ENCODE assay signal across 2 cellular contexts in the genomic region with DNA sequence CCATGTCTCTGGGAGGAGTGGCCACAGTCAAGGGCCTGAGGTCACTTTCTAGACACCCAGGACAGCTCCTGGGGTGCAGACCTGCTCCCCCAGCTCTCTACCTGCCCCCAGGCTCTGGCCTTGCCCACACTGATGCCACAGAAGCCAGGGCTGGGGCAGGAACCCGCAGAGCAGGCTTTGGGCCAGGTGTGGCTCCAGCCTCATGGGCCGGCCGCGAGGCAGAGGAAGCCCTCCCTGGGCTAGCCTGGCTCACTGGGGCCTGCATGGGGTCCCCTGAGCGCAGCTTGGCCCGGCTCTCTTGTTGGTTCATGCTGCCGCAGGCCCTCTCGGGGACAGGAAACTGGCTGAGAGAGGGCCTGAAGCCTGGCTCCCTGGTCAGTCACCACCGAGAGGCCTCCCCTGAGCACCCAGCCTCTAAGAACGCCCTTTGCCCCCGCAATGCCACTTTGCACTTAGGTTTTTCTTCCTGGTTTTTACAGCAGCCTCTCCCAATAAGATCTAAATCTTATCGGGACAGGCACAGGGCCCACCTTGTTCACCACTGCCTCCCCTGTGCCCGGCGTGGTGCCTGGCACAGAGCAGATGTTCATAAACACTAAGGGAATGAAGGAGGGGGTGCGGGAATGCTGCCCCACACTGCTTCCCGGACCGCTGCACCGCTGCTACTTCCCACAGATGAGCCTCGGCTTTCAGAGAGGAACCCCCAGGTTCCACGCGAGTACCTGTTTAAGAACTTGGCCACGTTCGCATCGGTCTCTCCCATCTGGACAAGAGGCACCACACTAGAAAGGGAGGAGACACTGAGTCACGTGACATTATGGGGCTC.
TF ChIP-seq lines count a peak whose summit lies in the region.

No MANE protein-coding gene starts in this region.

TF ChIP-seq in K562, 482 proteins besides CTCF, POLR2A, EP300 and RAD21:
- TF ChIP-seq NCOA1 (IDR thresholded peaks at IDR 0.05; ENCODE audit: low read depth), result no peak
- TF ChIP-seq POLR2G (IDR thresholded peaks at IDR 0.05; ENCODE audit: low read depth, low read length), result peak; percentile 60; the same call in 1 of the 2 replicates
- TF ChIP-seq, protein P1, sequence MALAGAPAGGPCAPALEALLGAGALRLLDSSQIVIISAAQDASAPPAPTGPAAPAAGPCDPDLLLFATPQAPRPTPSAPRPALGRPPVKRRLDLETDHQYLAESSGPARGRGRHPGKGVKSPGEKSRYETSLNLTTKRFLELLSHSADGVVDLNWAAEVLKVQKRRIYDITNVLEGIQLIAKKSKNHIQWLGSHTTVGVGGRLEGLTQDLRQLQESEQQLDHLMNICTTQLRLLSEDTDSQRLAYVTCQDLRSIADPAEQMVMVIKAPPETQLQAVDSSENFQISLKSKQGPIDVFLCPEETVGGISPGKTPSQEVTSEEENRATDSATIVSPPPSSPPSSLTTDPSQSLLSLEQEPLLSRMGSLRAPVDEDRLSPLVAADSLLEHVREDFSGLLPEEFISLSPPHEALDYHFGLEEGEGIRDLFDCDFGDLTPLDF (CRISPR knock-in tag; IDR thresholded peaks at IDR 0.05), result no peak

TF ChIP-seq in HepG2, 621 proteins besides CTCF, POLR2A, EP300 and RAD21:
- TF ChIP-seq RBFOX2 (IDR thresholded peaks at IDR 0.05; ENCODE audit: low read depth, low read length), result peak; percentile 19; the same call in 1 of the 2 replicates
- TF ChIP-seq TP53 (CRISPR knock-in tag; conservative IDR thresholded peaks at IDR 0.05), result no peak
- TF ChIP-seq AGO2 (optimal IDR thresholded peaks at IDR 0.05; ENCODE audit: low read depth, low read length), result peak; percentile 52
- no peak for TF ChIP-seq ZC3H4 (CRISPR knock-in tag; IDR thresholded peaks at IDR 0.05; ENCODE audit: borderline replicate concordance)
- 0 out of 2 replicates have a peak, but pooled peaks have one; percentile 55 for TF ChIP-seq HNRNPL (IDR thresholded peaks at IDR 0.05; ENCODE audit: low read depth, low read length)
- no peak for TF ChIP-seq ZBTB21 (CRISPR knock-in tag; IDR thresholded peaks at IDR 0.05)
- no peak for TF ChIP-seq MIXL1 (CRISPR knock-in tag; IDR thresholded peaks at IDR 0.05)
- no peak for TF ChIP-seq BRCA1 (CRISPR knock-in tag; IDR thresholded peaks at IDR 0.05)
- peak; percentile 47; the same call in 1 of the 2 replicates for TF ChIP-seq ZNF263 (CRISPR knock-in tag; IDR thresholded peaks at IDR 0.05)
- TF ChIP-seq, protein P2, sequence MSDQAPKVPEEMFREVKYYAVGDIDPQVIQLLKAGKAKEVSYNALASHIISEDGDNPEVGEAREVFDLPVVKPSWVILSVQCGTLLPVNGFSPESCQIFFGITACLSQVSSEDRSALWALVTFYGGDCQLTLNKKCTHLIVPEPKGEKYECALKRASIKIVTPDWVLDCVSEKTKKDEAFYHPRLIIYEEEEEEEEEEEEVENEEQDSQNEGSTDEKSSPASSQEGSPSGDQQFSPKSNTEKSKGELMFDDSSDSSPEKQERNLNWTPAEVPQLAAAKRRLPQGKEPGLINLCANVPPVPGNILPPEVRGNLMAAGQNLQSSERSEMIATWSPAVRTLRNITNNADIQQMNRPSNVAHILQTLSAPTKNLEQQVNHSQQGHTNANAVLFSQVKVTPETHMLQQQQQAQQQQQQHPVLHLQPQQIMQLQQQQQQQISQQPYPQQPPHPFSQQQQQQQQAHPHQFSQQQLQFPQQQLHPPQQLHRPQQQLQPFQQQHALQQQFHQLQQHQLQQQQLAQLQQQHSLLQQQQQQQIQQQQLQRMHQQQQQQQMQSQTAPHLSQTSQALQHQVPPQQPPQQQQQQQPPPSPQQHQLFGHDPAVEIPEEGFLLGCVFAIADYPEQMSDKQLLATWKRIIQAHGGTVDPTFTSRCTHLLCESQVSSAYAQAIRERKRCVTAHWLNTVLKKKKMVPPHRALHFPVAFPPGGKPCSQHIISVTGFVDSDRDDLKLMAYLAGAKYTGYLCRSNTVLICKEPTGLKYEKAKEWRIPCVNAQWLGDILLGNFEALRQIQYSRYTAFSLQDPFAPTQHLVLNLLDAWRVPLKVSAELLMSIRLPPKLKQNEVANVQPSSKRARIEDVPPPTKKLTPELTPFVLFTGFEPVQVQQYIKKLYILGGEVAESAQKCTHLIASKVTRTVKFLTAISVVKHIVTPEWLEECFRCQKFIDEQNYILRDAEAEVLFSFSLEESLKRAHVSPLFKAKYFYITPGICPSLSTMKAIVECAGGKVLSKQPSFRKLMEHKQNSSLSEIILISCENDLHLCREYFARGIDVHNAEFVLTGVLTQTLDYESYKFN (CRISPR knock-in tag; conservative IDR thresholded peaks at IDR 0.05), result no peak
- no peak for TF ChIP-seq ZNF780A (CRISPR knock-in tag; IDR thresholded peaks at IDR 0.05)
- TF ChIP-seq SP1 (IDR thresholded peaks at IDR 0.05), result no peak
- no peak for TF ChIP-seq SP1 (CRISPR knock-in tag; IDR thresholded peaks at IDR 0.05)
- TF ChIP-seq, protein P3, sequence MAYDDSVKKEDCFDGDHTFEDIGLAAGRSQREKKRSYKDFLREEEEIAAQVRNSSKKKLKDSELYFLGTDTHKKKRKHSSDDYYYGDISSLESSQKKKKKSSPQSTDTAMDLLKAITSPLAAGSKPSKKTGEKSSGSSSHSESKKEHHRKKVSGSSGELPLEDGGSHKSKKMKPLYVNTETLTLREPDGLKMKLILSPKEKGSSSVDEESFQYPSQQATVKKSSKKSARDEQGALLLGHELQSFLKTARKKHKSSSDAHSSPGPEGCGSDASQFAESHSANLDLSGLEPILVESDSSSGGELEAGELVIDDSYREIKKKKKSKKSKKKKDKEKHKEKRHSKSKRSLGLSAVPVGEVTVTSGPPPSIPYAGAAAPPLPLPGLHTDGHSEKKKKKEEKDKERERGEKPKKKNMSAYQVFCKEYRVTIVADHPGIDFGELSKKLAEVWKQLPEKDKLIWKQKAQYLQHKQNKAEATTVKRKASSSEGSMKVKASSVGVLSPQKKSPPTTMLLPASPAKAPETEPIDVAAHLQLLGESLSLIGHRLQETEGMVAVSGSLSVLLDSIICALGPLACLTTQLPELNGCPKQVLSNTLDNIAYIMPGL (CRISPR knock-in tag; IDR thresholded peaks at IDR 0.05; ENCODE audit: borderline replicate concordance in 1 of 2, low read depth in 1 of 2), result no peak
- TF ChIP-seq ZNF251 (CRISPR knock-in tag; IDR thresholded peaks at IDR 0.05), result no peak
- TF ChIP-seq ISL2 (CRISPR knock-in tag; IDR thresholded peaks at IDR 0.05), result no peak
- TF ChIP-seq SP4 (CRISPR knock-in tag; IDR thresholded peaks at IDR 0.05), result 0 out of 2 replicates have a peak, but pooled peaks have one; percentile 20
- no peak for TF ChIP-seq ZNF891 (CRISPR knock-in tag; IDR thresholded peaks at IDR 0.05)
- TF ChIP-seq, protein P4, sequence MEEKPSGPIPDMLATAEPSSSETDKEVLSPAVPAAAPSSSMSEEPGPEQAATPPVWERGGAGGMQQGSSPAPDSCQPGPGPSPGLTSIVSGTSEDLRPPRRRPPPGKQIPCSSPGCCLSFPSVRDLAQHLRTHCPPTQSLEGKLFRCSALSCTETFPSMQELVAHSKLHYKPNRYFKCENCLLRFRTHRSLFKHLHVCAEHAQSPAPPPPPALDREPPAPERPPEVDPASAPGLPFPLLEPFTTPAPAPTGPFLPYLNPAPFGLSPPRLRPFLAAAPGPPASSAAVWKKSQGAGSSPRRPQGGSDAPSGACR (CRISPR knock-in tag; IDR thresholded peaks at IDR 0.05), result no peak
- TF ChIP-seq ZNF569 (CRISPR knock-in tag; IDR thresholded peaks at IDR 0.05; ENCODE audit: borderline replicate concordance), result no peak
- no peak for TF ChIP-seq ETV5 (CRISPR knock-in tag; IDR thresholded peaks at IDR 0.05; ENCODE audit: borderline replicate concordance)
